28 cellular contexts compared by ENCODE assay signal in genomic region chr14:25943329-25943728, GRCh38.
"Had no signal": no experiment of that assay in that cellular context is flagged by ENCODE, and none has a peak within 500 bp of the region (broad histone marks: within the 10 kb centered on the region; RNA-seq: fewer than 3 reads in every experiment).

No MANE protein-coding gene starts in this region.

- ATAC-seq: activated naive CD4-positive, alpha-beta T cell treated with anti-CD3 and anti-CD28 coated beads, Interleukin-2, amount 50 U/mL, for 72 hours; activated naive CD8-positive, alpha-beta T cell treated with anti-CD3 and anti-CD28 coated beads, Interleukin-2, amount 50 U/mL, for 24 hours; activated T-cell treated with anti-CD3 and anti-CD28 coated beads, Interleukin-2, amount 50 U/mL, for 4 hours; Panc1; Right ventricle myocardium inferior; T-cell had no signal

- H3K4me3 ChIP-seq: cardiac muscle cell, SK-N-MC had no signal

- H3K27ac ChIP-seq: brain microvascular endothelial cell, cardiac muscle cell, SK-N-MC had no signal

- H3K27ac Mint-ChIP-seq: activated CD4-positive, alpha-beta memory T cell treated with anti-CD3 and anti-CD28 coated beads for 36 hours; activated CD4-positive, alpha-beta T cell treated with anti-CD3 and anti-CD28 coated beads, Interleukin-2, amount 10 ng/mL, durations not matched to agents 7 days and 5 days; activated naive CD4-positive, alpha-beta T cell treated with anti-CD3 and anti-CD28 coated beads, Interleukin-2, amount 50 U/mL, for 72 hours; activated naive CD8-positive, alpha-beta T cell treated with anti-CD3 and anti-CD28 coated beads, Interleukin-2, amount 50 U/mL, for 24 hours; T-cell had no signal

- DNase-seq: activated CD4-positive, alpha-beta memory T cell treated with anti-CD3 and anti-CD28 coated beads for 36 hours; activated CD4-positive, alpha-beta T cell treated with anti-CD3 and anti-CD28 coated beads, Interleukin-2, amount 10 ng/mL, durations not matched to agents 7 days and 5 days; activated CD4-positive, CD25-positive, alpha-beta regulatory T cell; activated CD8-positive, alpha-beta memory T cell treated with anti-CD3 and anti-CD28 coated beads for 24 hours; activated effector memory CD4-positive, alpha-beta T cell treated with anti-CD3 and anti-CD28 coated beads, Interleukin-2, amount 50 U/mL, for 16 hours; activated naive CD4-positive, alpha-beta T cell treated with Interleukin-2 at 50 U/mL for 16 hours; activated naive CD8-positive, alpha-beta T cell treated with anti-CD3 and anti-CD28 coated beads, Interleukin-2, amount 50 U/mL, for 24 hours; activated T-cell treated with anti-CD3 and anti-CD28 coated beads, Interleukin-2, amount 50 U/mL, for 4 hours; amygdala; brain microvascular endothelial cell; cerebellar nuclear complex; Karpas-422; NCI-H1105 treated with DMSO at 0.1 percent for 48 hours; NCI-H1436 treated with DMSO at 0.1 percent for 48 hours; NCI-H446 treated with DMSO at 0.1 percent for 48 hours; NCI-H524 treated with DMSO at 0.1 percent for 48 hours; NCI-H774; NK-92 treated with Interleukin-12 subunit alpha and Interleukin-12 subunit beta, amount 100 ng/mL, for 24 hours; OCI-M1; RPMI8226; T-cell; T-helper 2 cell; T1000 had no signal

- H3K4me3 Mint-ChIP-seq: activated CD4-positive, alpha-beta memory T cell treated with anti-CD3 and anti-CD28 coated beads for 36 hours; activated CD4-positive, alpha-beta T cell treated with anti-CD3 and anti-CD28 coated beads, Interleukin-2, amount 10 ng/mL, durations not matched to agents 7 days and 5 days; activated naive CD8-positive, alpha-beta T cell treated with anti-CD3 and anti-CD28 coated beads, Interleukin-2, amount 50 U/mL, for 24 hours; activated T-cell treated with anti-CD3 and anti-CD28 coated beads, Interleukin-2, amount 50 U/mL, for 4 hours; T-cell had no signal

- H3K4me1 Mint-ChIP-seq: activated CD4-positive, alpha-beta T cell treated with anti-CD3 and anti-CD28 coated beads, Interleukin-2, amount 10 ng/mL, durations not matched to agents 7 days and 5 days; activated naive CD8-positive, alpha-beta T cell treated with anti-CD3 and anti-CD28 coated beads, Interleukin-2, amount 50 U/mL, for 24 hours; T-cell had no signal

- H3K27me3 ChIP-seq: brain microvascular endothelial cell, cardiac muscle cell had no signal

- H3K36me3 ChIP-seq: brain microvascular endothelial cell, cardiac muscle cell had no signal

- H3K36me3 Mint-ChIP-seq: activated CD4-positive, alpha-beta memory T cell treated with anti-CD3 and anti-CD28 coated beads for 36 hours; activated naive CD4-positive, alpha-beta T cell treated with anti-CD3 and anti-CD28 coated beads, Interleukin-2, amount 50 U/mL, for 72 hours; T-cell had no signal

- H3K27me3 Mint-ChIP-seq: activated CD4-positive, alpha-beta memory T cell treated with anti-CD3 and anti-CD28 coated beads for 36 hours; activated CD4-positive, alpha-beta T cell treated with anti-CD3 and anti-CD28 coated beads, Interleukin-2, amount 10 ng/mL, durations not matched to agents 7 days and 5 days; activated naive CD8-positive, alpha-beta T cell treated with anti-CD3 and anti-CD28 coated beads, Interleukin-2, amount 50 U/mL, for 24 hours; T-cell had no signal
